23 cellular contexts compared by ENCODE assay signal in the genomic region with DNA sequence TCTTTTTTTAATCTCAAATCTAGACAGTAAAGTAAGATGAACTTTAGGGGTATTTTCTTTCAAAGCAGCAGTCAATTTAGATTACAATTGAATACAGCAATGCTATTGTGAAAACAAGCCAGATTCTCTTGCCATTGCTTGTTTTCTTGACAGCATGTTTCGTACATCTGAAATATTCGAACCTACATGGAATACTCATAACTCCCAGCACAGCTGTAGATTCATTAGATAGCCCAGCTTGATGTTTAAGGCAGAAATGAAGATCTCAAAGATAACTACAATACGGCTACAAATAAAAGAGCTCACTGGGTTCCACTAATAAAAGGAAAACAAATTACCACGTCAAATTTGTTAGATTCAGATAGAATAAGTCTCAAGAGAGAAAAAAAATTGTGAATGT.
"Had no signal": no experiment of that assay in that cellular context is flagged by ENCODE, and none has a peak within 500 bp of the region (broad histone marks: within the 10 kb centered on the region; RNA-seq: fewer than 3 reads in every experiment).

No MANE protein-coding gene starts in this region.

- H3K27ac ChIP-seq: neural progenitor cell, ovary, parathyroid adenoma, psoas muscle, right lobe of liver, sigmoid colon, stomach, testis, tibial artery, transverse colon, upper lobe of right lung, uterus had no signal

- H3K9me3 ChIP-seq: ovary, psoas muscle, right lobe of liver, sigmoid colon, stomach, testis, tibial artery, transverse colon, upper lobe of right lung, uterus had no signal

- DNase-seq: natural killer cell; occipital lobe; ovary; posterior cingulate gyrus; psoas muscle; right cardiac atrium; right lobe of liver; sigmoid colon; small intestine; stimulated activated CD4-positive, alpha-beta T cell treated with anti-CD3 and anti-CD28 coated beads, Interleukin-15, amount 100 ng/mL, for 24 hours; stimulated activated CD4-positive, alpha-beta T cell treated with anti-CD3 and anti-CD28 coated beads, Interleukin-2, amount 100 ng/mL, for 24 hours; stimulated activated CD4-positive, alpha-beta T cell treated with anti-CD3 and anti-CD28 coated beads, Interleukin-2, amount 100 ng/mL, for 48 hours; stimulated activated CD4-positive, alpha-beta T cell treated with anti-CD3 and anti-CD28 coated beads, Interleukin-4, amount 100 ng/mL, for 24 hours; stimulated activated naive B cell treated with anti-CD40 and anti-IgM and Interleukin-4, amounts not matched to agents 10 μg/mL and 1 μg/mL and 100 μg/mL, for 72 hours; stimulated activated naive CD4-positive, alpha-beta T cell treated with Interleukin-2 at 50 U/mL for 16 hours; stomach; testis; tibial artery; transverse colon; upper lobe of right lung; uterus had no signal

- H3K4me2 ChIP-seq: neural progenitor cell had no signal

- H3K79me2 ChIP-seq: parathyroid adenoma had no signal

- FAIRE-seq: small intestine had no signal

- H3K9ac ChIP-seq: neural progenitor cell, parathyroid adenoma had no signal

- H3K36me3 ChIP-seq: neural progenitor cell, ovary, right lobe of liver, transverse colon, upper lobe of right lung, uterus had no signal

- H2AFZ ChIP-seq: neural progenitor cell, parathyroid adenoma had no signal

- H3K4me1 ChIP-seq: neural progenitor cell, parathyroid adenoma, psoas muscle, right lobe of liver, sigmoid colon, stomach, testis, tibial artery, transverse colon, upper lobe of right lung, uterus had no signal

- H3K4me3 ChIP-seq: neural progenitor cell, ovary, psoas muscle, right lobe of liver, sigmoid colon, stomach, testis, tibial artery, transverse colon, upper lobe of right lung, uterus had no signal

- H3K27me3 ChIP-seq: neural progenitor cell, ovary, right lobe of liver, sigmoid colon, stomach, testis, tibial artery, transverse colon, upper lobe of right lung, uterus had no signal
